ENCODE assay signal across 8 cellular contexts in the genomic region with DNA sequence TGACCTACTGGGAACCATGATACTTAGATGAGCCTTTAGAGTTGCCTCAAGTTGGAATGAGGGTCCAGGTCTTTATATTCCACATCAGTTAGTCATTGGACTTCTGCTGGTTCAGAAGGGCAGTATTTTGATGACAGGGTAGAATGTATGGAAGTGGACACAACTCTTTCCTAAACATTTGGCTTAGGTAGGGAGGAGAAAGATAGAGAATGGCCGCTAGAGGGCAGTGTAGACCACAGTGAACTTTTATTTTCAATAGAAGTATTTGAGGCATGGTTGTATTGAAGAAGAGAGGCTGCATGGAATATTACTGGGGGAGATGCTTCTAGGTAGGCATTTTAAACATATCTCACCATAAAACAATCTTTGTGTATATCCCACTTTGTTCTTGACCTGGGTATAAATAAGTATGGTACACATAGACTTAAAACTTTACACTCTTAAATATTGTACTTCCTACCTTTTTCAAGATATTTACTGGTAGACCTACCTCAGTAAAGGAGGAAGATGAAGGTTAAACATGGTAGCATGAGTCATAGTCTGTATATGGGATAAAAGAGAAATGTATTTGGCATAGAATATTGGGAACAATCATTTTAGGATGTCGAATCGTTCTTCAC.
DNase-seq lines count a peak whose midpoint lies in the region; ATAC-seq and TF ChIP-seq lines count a peak whose summit lies in the region.

No MANE protein-coding gene starts in this region.

- no peak overlapping the region for H3K4me3 ChIP-seq in Jurkat, Clone E6-1 (ENCODE audit: low read length)
- H3K4me3 ChIP-seq in mammary epithelial cell (replicated peaks in 1 of 3; ENCODE audit: insufficient read depth in 1 of 3, low read depth in 2 of 3, low read length in 3 of 3): no peak overlapping the region

- H3K79me2 ChIP-seq in mammary epithelial cell (ENCODE audit: insufficient read depth, low read length): no peaks in the 10 kb centered on the region

- no peak overlapping the region for H2AFZ ChIP-seq in mammary epithelial cell (ENCODE audit: low read depth, low read length)

- DNase-seq in NCI-H2081 (lab: John Stamatoyannopoulos, UW) (peak; percentile 32 to 38), NCI-H2081 treated with DMSO at 0.1 percent for 48 hours (lab: John Stamatoyannopoulos, UW) (no peak), SKM-1 (lab: John Stamatoyannopoulos, UW; ENCODE audit: unreplicated experiment) (peak; percentile 26), mammary epithelial cell (peak; percentile 47), kidney glomerular epithelial cell (lab: John Stamatoyannopoulos, UW) (peak; percentile 75)
- DNase-seq in Jurkat, Clone E6-1 (ENCODE audit: low read depth, low spot score): peak; percentile 16
- peak; percentile 24 for DNase-seq in stimulated activated CD8-positive, alpha-beta memory T cell treated with anti-CD3 and anti-CD28 coated beads, Interleukin-12 subunit alpha, Interleukin-12 subunit beta, amount 100 ng/mL, for 1 hour (ENCODE audit: low read depth)

- ATAC-seq in GM21447 (IDR thresholded peaks at IDR 0.05; ENCODE audit: unreplicated experiment): peak; percentile 63

- no peaks in the 10 kb centered on the region for H4K20me1 ChIP-seq in mammary epithelial cell (ENCODE audit: insufficient read depth, low read length)

- H3K9ac ChIP-seq in mammary epithelial cell (ENCODE audit: insufficient read depth, low read length): no peak overlapping the region

- intact Hi-C loops in mammary epithelial cell (cut with micrococcal nuclease): loop anchor here (2.0 kb wide), 3 partner anchors 474 to 1314 kb away; no protein-coding TSS in a partner anchor

- peak; percentile 71 to 79 for TF ChIP-seq CTCF in mammary epithelial cell (conservative IDR thresholded peaks at IDR 0.05 in 1 of 2, IDR thresholded peaks at IDR 0.05 in 1 of 2; ENCODE audit: extremely low read depth in 1 of 2, insufficient read depth in 1 of 2, low read depth in 1 of 2, low read length in 2 of 2)

- no peaks in the 10 kb centered on the region for H3K9me3 ChIP-seq in mammary epithelial cell (replicated peaks; ENCODE audit: insufficient read depth, low read length)

- no peaks in the 10 kb centered on the region for H3K36me3 ChIP-seq in mammary epithelial cell (ENCODE audit: insufficient read depth, low read length)

- no peak overlapping the region for H3K27ac ChIP-seq in mammary epithelial cell (ENCODE audit: insufficient read depth, low read depth, low read length)

- no TSS peak for BruUV-seq in mammary epithelial cell (replicated peaks; lab: Mats Ljungman, UMichigan)

- no peaks in the 10 kb centered on the region for H3K4me1 ChIP-seq in mammary epithelial cell (ENCODE audit: insufficient read depth, low read length)

- no peaks in the 10 kb centered on the region for H3K27me3 ChIP-seq in mammary epithelial cell (ENCODE audit: insufficient read depth, low read length)

- in situ Hi-C loops in mammary epithelial cell (cut with MboI; ENCODE audit: low sequenced_read_pairs in 2 of 2): loop anchor here in 1 of 2 donors (10.0 kb wide), 1 partner anchor 468 kb away; no protein-coding TSS in a partner anchor

- CTCF ChIA-PET in mammary epithelial cell (lab: Charles Lee; ENCODE audit: low non-redundant PET): interaction anchor here (0.6 kb wide), 1 partner anchor 473 kb away, joined by 7 read pairs; no protein-coding TSS in a partner anchor

- dilution Hi-C loops in mammary epithelial cell (cut with HindIII; ENCODE audit: low sequenced_read_pairs): no loop called here

- 64% methylated on average over 3 of the region's 3 CpGs for whole genome bisulfite sequencing in mammary epithelial cell (ENCODE audit: low coverage, missing lambda C conversion rate)

- no peak overlapping the region for H3K4me2 ChIP-seq in mammary epithelial cell (ENCODE audit: insufficient read depth, low read depth, low read length)
